ENCODE assay signal across 10 cellular contexts in genomic region chr20:17845701-17846475, GRCh38.
DNase-seq lines count a peak whose midpoint lies in the region; ATAC-seq lines count a peak whose summit lies in the region.
"Had no signal": no experiment of that assay in that cellular context is flagged by ENCODE, and none has a peak within 500 bp of the region (broad histone marks: within the 10 kb centered on the region; RNA-seq: fewer than 3 reads in every experiment).

No MANE protein-coding gene starts in this region.

- H2BK15ac ChIP-seq in mesendoderm (replicated peaks; ENCODE audit: low read depth): no peak overlapping the region

- H3K4me3 ChIP-seq in ACC112 (ENCODE audit: low read depth, low read length) (no peak overlapping the region), mesendoderm (ENCODE audit: low read length) (no peak overlapping the region)
- H3K4me3 ChIP-seq: heart right ventricle had no signal

- H3K9ac ChIP-seq in mesendoderm (ENCODE audit: low read length): no peak overlapping the region

- no peak overlapping the region for H2AK5ac ChIP-seq in mesendoderm (ENCODE audit: low read length)

- H3K27ac ChIP-seq in ACC112 (ENCODE audit: low read depth, low read length): peak overlapping the region; percentile 27; the same call in 1 of the 2 replicates
- H3K27ac ChIP-seq in mesendoderm (ENCODE audit: low read depth, low read length): no peak overlapping the region

- no peaks in the 10 kb centered on the region for H3K27me3 ChIP-seq in ACC112 (ENCODE audit: insufficient read depth, low read length)
- no peaks in the 10 kb centered on the region for H3K27me3 ChIP-seq in mesendoderm (ENCODE audit: insufficient read depth, low read length, poor library complexity)
- H3K27me3 ChIP-seq: heart right ventricle had no signal

- H3K36me3 ChIP-seq in ACC112 (ENCODE audit: insufficient read depth, low read length) (no peaks in the 10 kb centered on the region), mesendoderm (ENCODE audit: control insufficient read depth, insufficient read depth, low read length) (no peaks in the 10 kb centered on the region)
- H3K36me3 ChIP-seq: heart right ventricle had no signal

- no CpG with 5 or more reads among the region's 10 CpGs for WGBS in mesendoderm (ENCODE audit: extremely low coverage, insufficient coverage, low lambda C conversion rate)

- no peak overlapping the region for H2AFZ ChIP-seq in ACC112 (ENCODE audit: low read length, unreplicated experiment)

- H3K4ac ChIP-seq in mesendoderm (ENCODE audit: low read depth, low read length): no peak overlapping the region

- H4K5ac ChIP-seq in mesendoderm (ENCODE audit: low read length): no peak overlapping the region

- no peak overlapping the region for H3K23ac ChIP-seq in mesendoderm (ENCODE audit: low read length)

- no peak overlapping the region for H2BK120ac ChIP-seq in mesendoderm (ENCODE audit: low read depth, low read length)

- no peak overlapping the region for H2BK5ac ChIP-seq in mesendoderm (ENCODE audit: low read length)

- no peak overlapping the region for H4K8ac ChIP-seq in mesendoderm (ENCODE audit: low read depth, low read length)

- no peak overlapping the region for H3K4me2 ChIP-seq in mesendoderm (ENCODE audit: low read length)

- peak; percentile 62 for ATAC-seq in GM18909 (IDR thresholded peaks at IDR 0.05; ENCODE audit: poor library complexity, unreplicated experiment)
- peak; percentile 63 for ATAC-seq in left lobe of liver

- no peaks in the 10 kb centered on the region for H3K79me1 ChIP-seq in mesendoderm (ENCODE audit: low read length)

- no peak overlapping the region for H3K56ac ChIP-seq in mesendoderm (ENCODE audit: low read length)

- DNase-seq in SW480 (ENCODE audit: low spot score) (peak; percentile 66), left lobe of liver (ENCODE audit: low spot score) (no peak), mesendoderm (no peak), NCI-H2196 (lab: John Stamatoyannopoulos, UW; ENCODE audit: unreplicated experiment) (no peak), NCI-H146 treated with DMSO at 0.1 percent for 48 hours (lab: John Stamatoyannopoulos, UW; ENCODE audit: unreplicated experiment) (no peak), CD1c-positive myeloid dendritic cell (ENCODE audit: extremely low spot score) (no peak)
- DNase-seq: activated gamma-delta T cell, heart right ventricle had no signal

- H3K79me2 ChIP-seq in ACC112 (ENCODE audit: control insufficient read depth, insufficient read depth, low read length, unreplicated experiment) (no peaks in the 10 kb centered on the region), mesendoderm (ENCODE audit: control insufficient read depth, insufficient read depth, low read length) (no peaks in the 10 kb centered on the region)

- H3K18ac ChIP-seq in mesendoderm (ENCODE audit: low read length): no peak overlapping the region

- peaks cover 65% of the 10 kb centered on the region for H3K4me1 ChIP-seq in ACC112 (ENCODE audit: control insufficient read depth, insufficient read depth, low read length, unreplicated experiment)
- no peaks in the 10 kb centered on the region for H3K4me1 ChIP-seq in mesendoderm (ENCODE audit: control insufficient read depth, low read depth, low read length)
